In genomic region chr7:645606-646005, GRCh38 we compare ENCODE assay signal across 26 cellular contexts.
"Had no signal": no experiment of that assay in that cellular context is flagged by ENCODE, and none has a peak within 500 bp of the region (broad histone marks: within the 10 kb centered on the region; RNA-seq: fewer than 3 reads in every experiment).

No MANE protein-coding gene starts in this region.

- H3K9ac ChIP-seq: neural progenitor cell had no signal

- H3K27ac Mint-ChIP-seq: mesothelial cell of epicardium; naive thymus-derived CD4-positive, alpha-beta T cell; nephron; neural progenitor cell; stimulated activated naive CD8-positive, alpha-beta T cell treated with anti-CD3 and anti-CD28 coated beads, Interleukin-15, amount 100 ng/mL, for 72 hours had no signal

- H3K9me3 ChIP-seq: right lobe of liver, suprapubic skin, transverse colon, vagina had no signal

- H3K4me3 Mint-ChIP-seq: mesothelial cell of epicardium; naive thymus-derived CD4-positive, alpha-beta T cell; nephron; neural progenitor cell; stimulated activated naive CD8-positive, alpha-beta T cell treated with anti-CD3 and anti-CD28 coated beads, Interleukin-15, amount 100 ng/mL, for 72 hours had no signal

- H3K79me2 ChIP-seq: hepatocyte had no signal

- H3K27me3 Mint-ChIP-seq: naive thymus-derived CD4-positive, alpha-beta T cell; stimulated activated naive CD8-positive, alpha-beta T cell treated with anti-CD3 and anti-CD28 coated beads, Interleukin-15, amount 100 ng/mL, for 72 hours had no signal

- H3K36me3 ChIP-seq: esophagus squamous epithelium, neural progenitor cell, right lobe of liver, suprapubic skin, transverse colon, vagina had no signal

- H3K4me1 Mint-ChIP-seq: mesothelial cell of epicardium, nephron, neural progenitor cell had no signal

- FAIRE-seq: endothelial cell of umbilical vein, islet of Langerhans had no signal

- H2AFZ ChIP-seq: hepatocyte, neural progenitor cell had no signal

- H3K9me3 Mint-ChIP-seq: mesothelial cell of epicardium; naive thymus-derived CD4-positive, alpha-beta T cell had no signal

- H3K4me3 ChIP-seq: coronary artery, esophagus squamous epithelium, hepatocyte, neural progenitor cell, psoas muscle, right lobe of liver, smooth muscle cell, suprapubic skin, transverse colon, vagina had no signal

- H3K27ac ChIP-seq: esophagus squamous epithelium, hepatocyte, neural progenitor cell, psoas muscle, right lobe of liver, suprapubic skin, transverse colon, vagina had no signal

- ATAC-seq: naive thymus-derived CD4-positive, alpha-beta T cell; psoas muscle; stimulated activated naive CD8-positive, alpha-beta T cell treated with anti-CD3 and anti-CD28 coated beads, Interleukin-15, amount 100 ng/mL, for 72 hours had no signal

- H3K4me2 ChIP-seq: hepatocyte, neural progenitor cell, smooth muscle cell had no signal

- H3K4me1 ChIP-seq: esophagus squamous epithelium, neural progenitor cell, psoas muscle, right lobe of liver, suprapubic skin, transverse colon, vagina had no signal

- H3K27me3 ChIP-seq: esophagus squamous epithelium, hepatocyte, neural progenitor cell, right lobe of liver, suprapubic skin, transverse colon, vagina had no signal

- DNase-seq: dermis blood vessel endothelial cell; effector memory CD4-positive, alpha-beta T cell; esophagus squamous epithelium; foreskin melanocyte; kidney glomerular epithelial cell; mesenchymal stem cell; naive thymus-derived CD4-positive, alpha-beta T cell; psoas muscle; right lobe of liver; stimulated activated CD4-positive, alpha-beta T cell treated with anti-CD3 and anti-CD28 coated beads, Interleukin-12 subunit alpha, Interleukin-12 subunit beta, amount 100 ng/mL, for 4 hours; stimulated activated CD4-positive, alpha-beta T cell treated with anti-CD3 and anti-CD28 coated beads, Interleukin-1b, Interleukin-23, amount 100 ng/mL, for 48 hours; stimulated activated CD4-positive, alpha-beta T cell treated with anti-CD3 and anti-CD28 coated beads, Interleukin-4, amount 100 ng/mL, for 1 hour; stimulated activated CD8-positive, alpha-beta memory T cell treated with anti-CD3 and anti-CD28 coated beads, Interleukin-4, amount 100 ng/mL, for 48 hours; stimulated activated naive CD4-positive, alpha-beta T cell; stimulated activated naive CD8-positive, alpha-beta T cell treated with anti-CD3 and anti-CD28 coated beads, Interleukin-15, amount 100 ng/mL, for 72 hours; transverse colon had no signal
